ENCODE assay signal across 7 cellular contexts in the genomic region with DNA sequence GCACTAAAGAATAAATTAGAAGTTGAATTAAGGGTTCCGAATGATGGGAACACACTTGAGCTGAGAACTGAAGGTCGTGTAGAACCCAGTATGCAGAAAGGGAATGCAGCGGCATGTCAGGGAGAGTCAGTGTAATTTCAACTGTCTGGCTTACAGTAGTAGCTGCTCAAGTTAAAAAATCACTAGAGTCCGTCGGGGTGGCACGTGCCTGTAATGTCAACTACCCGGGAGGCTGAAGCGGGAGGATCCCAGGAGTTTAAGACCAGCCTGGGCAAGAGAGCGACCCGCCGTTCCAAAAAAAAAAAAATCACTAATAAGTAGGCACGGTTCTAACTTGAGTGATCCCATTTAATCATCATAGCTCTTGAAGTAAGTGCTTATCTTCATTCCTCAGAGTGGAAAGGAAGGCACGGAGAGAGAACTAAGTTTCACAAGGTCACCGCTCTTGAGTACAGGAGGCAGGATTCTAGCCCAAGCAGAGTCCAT. TPM values are rescaled to one million over a fixed set of nuclear protein-coding genes. Genes with fewer than 3 reads are reported as not detected.
DNase-seq lines count a peak whose midpoint lies in the region; ATAC-seq lines count a peak whose summit lies in the region.

No MANE protein-coding gene starts in this region.

- H3K9ac ChIP-seq in iPS-20b (ENCODE audit: low read depth, low read length): peak overlapping the region; percentile 87

- H3K4me1 Mint-ChIP-seq in IgD-negative memory B cell: peaks cover 36 to 56% (median 43%) of the 10 kb centered on the region in 3 donors
- peaks cover 59% of the 10 kb centered on the region for H3K4me1 Mint-ChIP-seq in activated naive CD8-positive, alpha-beta T cell treated with anti-CD3 and anti-CD28 coated beads for 36 hours
- H3K4me1 Mint-ChIP-seq in stimulated activated naive CD8-positive, alpha-beta T cell treated with anti-CD3 and anti-CD28 coated beads, Interleukin-15, amount 100 ng/mL, for 72 hours: peaks cover 69% of the 10 kb centered on the region

- H3K27me3 ChIP-seq in iPS-20b (ENCODE audit: insufficient read depth, low read length): peaks cover 13% of the 10 kb centered on the region

- peak overlapping the region; percentile 99 to 100 (median 100) for H3K27ac Mint-ChIP-seq in IgD-negative memory B cell
- peak overlapping the region; percentile 98 for H3K27ac Mint-ChIP-seq in activated naive CD8-positive, alpha-beta T cell treated with anti-CD3 and anti-CD28 coated beads for 36 hours
- H3K27ac Mint-ChIP-seq in stimulated activated naive CD8-positive, alpha-beta T cell treated with anti-CD3 and anti-CD28 coated beads, Interleukin-15, amount 100 ng/mL, for 72 hours: peak overlapping the region; percentile 98 to 100

- peak overlapping the region; percentile 87 to 96 (median 92) for H3K4me3 Mint-ChIP-seq in IgD-negative memory B cell
- H3K4me3 Mint-ChIP-seq in activated naive CD8-positive, alpha-beta T cell treated with anti-CD3 and anti-CD28 coated beads for 36 hours: peak overlapping the region; percentile 86
- H3K4me3 Mint-ChIP-seq in stimulated activated naive CD8-positive, alpha-beta T cell treated with anti-CD3 and anti-CD28 coated beads, Interleukin-15, amount 100 ng/mL, for 72 hours: peak overlapping the region; percentile 76 to 92

- no peak for DNase-seq in activated naive CD8-positive, alpha-beta T cell treated with anti-CD3 and anti-CD28 coated beads for 36 hours
- no peak for DNase-seq in stimulated activated naive CD8-positive, alpha-beta T cell treated with anti-CD3 and anti-CD28 coated beads, Interleukin-15, amount 100 ng/mL, for 72 hours

- no peak for ATAC-seq in stimulated activated naive CD8-positive, alpha-beta T cell treated with anti-CD3 and anti-CD28 coated beads, Interleukin-15, amount 100 ng/mL, for 72 hours
- no peak for ATAC-seq in HG02885 (IDR thresholded peaks at IDR 0.05; ENCODE audit: poor library complexity, unreplicated experiment)
- no peak for ATAC-seq in HG02870 (IDR thresholded peaks at IDR 0.05; ENCODE audit: unreplicated experiment)
- ATAC-seq in HG02623 (IDR thresholded peaks at IDR 0.05; ENCODE audit: unreplicated experiment): no peak

- peak overlapping the region; percentile 89 for H3K4me3 ChIP-seq in iPS-20b (ENCODE audit: low read length)

- H3K9me3 Mint-ChIP-seq in IgD-negative memory B cell: peaks cover 0 to 5% (median 0%) of the 10 kb centered on the region in 3 donors
- H3K9me3 Mint-ChIP-seq in activated naive CD8-positive, alpha-beta T cell treated with anti-CD3 and anti-CD28 coated beads for 36 hours: peaks cover 2% of the 10 kb centered on the region
- H3K9me3 Mint-ChIP-seq in stimulated activated naive CD8-positive, alpha-beta T cell treated with anti-CD3 and anti-CD28 coated beads, Interleukin-15, amount 100 ng/mL, for 72 hours: no peaks in the 10 kb centered on the region

- peaks cover 4% of the 10 kb centered on the region; the same call in 1 of the 2 replicates for H3K4me1 ChIP-seq in iPS-20b (ENCODE audit: insufficient read depth, low read length)

- H3K9me3 ChIP-seq in iPS-20b (ENCODE audit: insufficient read depth, low read depth, low read length): no peaks in the 10 kb centered on the region

- no peak overlapping the region for H3K27ac ChIP-seq in iPS-20b (ENCODE audit: low read length)

- H3K27me3 Mint-ChIP-seq in IgD-negative memory B cell: peaks cover 2% of the 10 kb centered on the region
- peaks cover 4% of the 10 kb centered on the region for H3K27me3 Mint-ChIP-seq in activated naive CD8-positive, alpha-beta T cell treated with anti-CD3 and anti-CD28 coated beads for 36 hours
- no peaks in the 10 kb centered on the region for H3K27me3 Mint-ChIP-seq in stimulated activated naive CD8-positive, alpha-beta T cell treated with anti-CD3 and anti-CD28 coated beads, Interleukin-15, amount 100 ng/mL, for 72 hours

- H3K36me3 ChIP-seq in iPS-20b (ENCODE audit: insufficient read depth, low read depth, low read length): peaks cover 20% of the 10 kb centered on the region

- H3K36me3 Mint-ChIP-seq in IgD-negative memory B cell: peaks cover 2% of the 10 kb centered on the region
- H3K36me3 Mint-ChIP-seq in activated naive CD8-positive, alpha-beta T cell treated with anti-CD3 and anti-CD28 coated beads for 36 hours: peaks cover 24% of the 10 kb centered on the region

RNA-seq across cellular contexts. Expression of gene RMRP, which starts 0.9 kb away (rescaled TPM):
- polyA plus RNA-seq in IgD-negative memory B cell: 30.5 TPM
- over 10,000 TPM in 1 of 2 experiments, 1,000 to 10,000 TPM in 1; 8,498 to 10,099 TPM for total RNA-seq in activated naive CD8-positive, alpha-beta T cell treated with anti-CD3 and anti-CD28 coated beads for 36 hours

RNA-seq across cellular contexts. Expression of gene CCDC107, which starts 1.2 kb away (rescaled TPM):
- 77.4 TPM for polyA plus RNA-seq in IgD-negative memory B cell
- 1 to 10 TPM; 8.2 to 9.4 TPM for total RNA-seq in activated naive CD8-positive, alpha-beta T cell treated with anti-CD3 and anti-CD28 coated beads for 36 hours

RNA-seq across cellular contexts. Expression of gene SIT1, which starts 6.2 kb away (rescaled TPM):
- polyA plus RNA-seq in IgD-negative memory B cell: 188 TPM
- total RNA-seq in activated naive CD8-positive, alpha-beta T cell treated with anti-CD3 and anti-CD28 coated beads for 36 hours: 10 to 100 TPM; 67.7 to 69.4 TPM

RNA-seq across cellular contexts. Expression of gene ARHGEF39, which starts 8.1 kb away (rescaled TPM):
- polyA plus RNA-seq in IgD-negative memory B cell: 0.64 TPM
- 10 to 100 TPM; 17.2 to 18.7 TPM for total RNA-seq in activated naive CD8-positive, alpha-beta T cell treated with anti-CD3 and anti-CD28 coated beads for 36 hours

RNA-seq across cellular contexts. Expression of gene CA9, which starts 16.8 kb away (rescaled TPM):
- polyA plus RNA-seq in IgD-negative memory B cell: not detected
- total RNA-seq in activated naive CD8-positive, alpha-beta T cell treated with anti-CD3 and anti-CD28 coated beads for 36 hours: 1 to 10 TPM; 1.5 to 2.7 TPM
